11 cellular contexts compared by ENCODE assay signal in the genomic region with DNA sequence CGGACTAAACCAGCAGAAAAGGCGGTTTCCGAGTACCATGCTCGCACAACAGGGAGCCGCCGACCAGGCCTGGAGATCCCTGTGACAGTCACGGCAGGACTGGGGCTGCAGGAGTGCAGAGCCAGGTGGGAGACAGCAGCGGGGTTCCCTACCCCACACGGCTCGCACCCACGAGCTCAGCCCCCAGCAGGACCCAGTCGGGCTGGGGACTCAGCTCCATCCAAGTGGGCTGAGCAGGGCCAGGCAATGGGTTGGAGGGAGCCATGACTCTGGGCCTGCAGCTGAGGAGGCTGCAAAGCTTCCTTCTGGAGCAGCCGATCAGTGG.
"Had no signal": no experiment of that assay in that cellular context is flagged by ENCODE, and none has a peak within 500 bp of the region (broad histone marks: within the 10 kb centered on the region; RNA-seq: fewer than 3 reads in every experiment).

No MANE protein-coding gene starts in this region.

- H3K27me3 Mint-ChIP-seq: activated CD4-positive, alpha-beta memory T cell treated with anti-CD3 and anti-CD28 coated beads, Interleukin-2, amount 10 ng/mL, durations not matched to agents 7 days and 5 days; activated naive CD4-positive, alpha-beta T cell treated with anti-CD3 and anti-CD28 coated beads, Interleukin-2, amount 50 U/mL, for 24 hours; naive B cell had no signal

- H3K9me3 ChIP-seq: body of pancreas, gastroesophageal sphincter had no signal

- H3K4me3 ChIP-seq: body of pancreas, gastroesophageal sphincter, skin epidermis had no signal

- H3K4me3 Mint-ChIP-seq: activated CD4-positive, alpha-beta memory T cell treated with anti-CD3 and anti-CD28 coated beads, Interleukin-2, amount 10 ng/mL, durations not matched to agents 7 days and 5 days; activated naive CD4-positive, alpha-beta T cell treated with anti-CD3 and anti-CD28 coated beads, Interleukin-2, amount 50 U/mL, for 24 hours; mesothelial cell of epicardium had no signal

- H3K27ac Mint-ChIP-seq: activated CD4-positive, alpha-beta memory T cell treated with anti-CD3 and anti-CD28 coated beads, Interleukin-2, amount 10 ng/mL, durations not matched to agents 7 days and 5 days; activated naive CD4-positive, alpha-beta T cell treated with anti-CD3 and anti-CD28 coated beads, Interleukin-2, amount 50 U/mL, for 24 hours; activated T-helper 2 cell treated with anti-CD3 and anti-CD28 coated beads, Interferon-gamma antibody, Interleukin-2, Interleukin-4, amounts not matched to agents 10 μg/mL and 5 μg/mL and 100 μg/mL, durations not matched to agents 14 hours and 24 hours and 36 hours; mesothelial cell of epicardium had no signal

- ATAC-seq: body of pancreas, gastroesophageal sphincter had no signal

- DNase-seq: activated CD4-positive, alpha-beta memory T cell treated with anti-CD3 and anti-CD28 coated beads, Interleukin-2, amount 10 ng/mL, durations not matched to agents 7 days and 5 days; activated CD4-positive, alpha-beta T cell treated with anti-CD3 and anti-CD28 coated beads for 1 hour; body of pancreas; naive B cell; T-helper 2 cell had no signal

- H3K27me3 ChIP-seq: body of pancreas, gastroesophageal sphincter had no signal

- H3K9me3 Mint-ChIP-seq: activated CD4-positive, alpha-beta memory T cell treated with anti-CD3 and anti-CD28 coated beads, Interleukin-2, amount 10 ng/mL, durations not matched to agents 7 days and 5 days; activated naive CD4-positive, alpha-beta T cell treated with anti-CD3 and anti-CD28 coated beads, Interleukin-2, amount 50 U/mL, for 24 hours; activated T-helper 2 cell treated with anti-CD3 and anti-CD28 coated beads, Interferon-gamma antibody, Interleukin-2, Interleukin-4, amounts not matched to agents 10 μg/mL and 5 μg/mL and 100 μg/mL, durations not matched to agents 14 hours and 24 hours and 36 hours; mesothelial cell of epicardium; naive B cell had no signal

- H3K27ac ChIP-seq: body of pancreas, skin epidermis had no signal

- H3K36me3 Mint-ChIP-seq: activated naive CD4-positive, alpha-beta T cell treated with anti-CD3 and anti-CD28 coated beads, Interleukin-2, amount 50 U/mL, for 24 hours; mesothelial cell of epicardium; naive B cell had no signal

- FAIRE-seq: urothelium cell line had no signal
